In genomic region chr3:140358696-140359095, GRCh38 we compare ENCODE assay signal across 29 cellular contexts.
"Had no signal": no experiment of that assay in that cellular context is flagged by ENCODE, and none has a peak within 500 bp of the region (broad histone marks: within the 10 kb centered on the region; RNA-seq: fewer than 3 reads in every experiment).

No MANE protein-coding gene starts in this region.

- H3K27ac Mint-ChIP-seq: activated naive CD4-positive, alpha-beta T cell treated with anti-CD3 and anti-CD28 coated beads, Interleukin-2, amount 50 U/mL, for 24 hours; dendritic cell treated with granulocyte-macrophage colony-stimulating factor and Interleukin-4, amounts not matched to agents 40 ng/mL and 50 ng/mL, for 4 days; mesothelial cell of epicardium; naive B cell; nephron progenitor cell; stimulated activated memory B cell treated with anti-CD40 and anti-IgM and Interleukin-4, amounts not matched to agents 10 μg/mL and 1 μg/mL and 100 μg/mL, for 72 hours; T-helper 1 cell treated with Interleukin-12 subunit alpha and Interleukin-12 subunit beta and Interleukin-4 antibody, amounts not matched to agents 30 μg/mL and 1 μg/mL, for 36 hours had no signal

- H3K36me3 Mint-ChIP-seq: activated naive CD4-positive, alpha-beta T cell treated with anti-CD3 and anti-CD28 coated beads, Interleukin-2, amount 50 U/mL, for 24 hours; naive B cell; stimulated activated memory B cell treated with anti-CD40 and anti-IgM and Interleukin-4, amounts not matched to agents 10 μg/mL and 1 μg/mL and 100 μg/mL, for 72 hours had no signal

- H3K27ac ChIP-seq: breast epithelium, esophagus squamous epithelium, heart right ventricle, pancreas, prostate gland, stomach, tibial artery, VCaP had no signal

- H3K27me3 ChIP-seq: breast epithelium, heart right ventricle, pancreas, stomach, tibial artery had no signal

- H3K9me3 Mint-ChIP-seq: activated naive CD4-positive, alpha-beta T cell treated with anti-CD3 and anti-CD28 coated beads, Interleukin-2, amount 50 U/mL, for 24 hours; central memory CD8-positive, alpha-beta T cell; dendritic cell treated with granulocyte-macrophage colony-stimulating factor and Interleukin-4, amounts not matched to agents 40 ng/mL and 50 ng/mL, for 4 days; stimulated activated memory B cell treated with anti-CD40 and anti-IgM and Interleukin-4, amounts not matched to agents 10 μg/mL and 1 μg/mL and 100 μg/mL, for 72 hours; T-helper 1 cell treated with Interleukin-12 subunit alpha and Interleukin-12 subunit beta and Interleukin-4 antibody, amounts not matched to agents 30 μg/mL and 1 μg/mL, for 36 hours had no signal

- DNase-seq: activated CD4-positive, alpha-beta T cell treated with anti-CD3 and anti-CD28 coated beads for 4 hours; activated CD4-positive, alpha-beta T cell treated with anti-CD3 and anti-CD28 coated beads, Interleukin-2, amount 50 U/mL, for 48 hours; activated CD8-positive, alpha-beta memory T cell treated with anti-CD3 and anti-CD28 coated beads for 24 hours; activated effector memory CD4-positive, alpha-beta T cell treated with anti-CD3 and anti-CD28 coated beads, Interleukin-2, amount 50 U/mL, for 16 hours; esophagus squamous epithelium; foreskin melanocyte; heart right ventricle; left cardiac atrium; naive B cell; nephron progenitor cell; nucleus accumbens; pancreas; stimulated activated CD4-positive, alpha-beta T cell treated with anti-CD3 and anti-CD28 coated beads, Interleukin-1b, Interleukin-23, amount 100 ng/mL, for 48 hours; stimulated activated CD4-positive, alpha-beta T cell treated with anti-CD3 and anti-CD28 coated beads, Interleukin-4, amount 100 ng/mL, for 4 hours; stimulated activated CD8-positive, alpha-beta memory T cell treated with anti-CD3 and anti-CD28 coated beads, Interleukin-4, amount 100 ng/mL, for 48 hours; stomach; SW 1271; T-helper 9 cell; tibial artery had no signal

- H3K36me3 ChIP-seq: breast epithelium, esophagus squamous epithelium, heart right ventricle, pancreas, prostate gland, stomach, tibial artery had no signal

- H3K4me3 ChIP-seq: breast epithelium, esophagus squamous epithelium, heart right ventricle, pancreas, prostate gland, smooth muscle cell, stomach, tibial artery had no signal

- H3K4me1 Mint-ChIP-seq: activated naive CD4-positive, alpha-beta T cell treated with anti-CD3 and anti-CD28 coated beads, Interleukin-2, amount 50 U/mL, for 24 hours; central memory CD8-positive, alpha-beta T cell; mesothelial cell of epicardium; naive B cell; stimulated activated memory B cell treated with anti-CD40 and anti-IgM and Interleukin-4, amounts not matched to agents 10 μg/mL and 1 μg/mL and 100 μg/mL, for 72 hours had no signal

- H3K4me1 ChIP-seq: breast epithelium, esophagus squamous epithelium, pancreas, prostate gland, stomach, tibial artery had no signal

- H3K9me3 ChIP-seq: breast epithelium, esophagus squamous epithelium, heart right ventricle, pancreas, prostate gland, stomach, tibial artery had no signal

- H3K4me3 Mint-ChIP-seq: activated naive CD4-positive, alpha-beta T cell treated with anti-CD3 and anti-CD28 coated beads, Interleukin-2, amount 50 U/mL, for 24 hours; central memory CD8-positive, alpha-beta T cell; dendritic cell treated with granulocyte-macrophage colony-stimulating factor and Interleukin-4, amounts not matched to agents 40 ng/mL and 50 ng/mL, for 4 days; mesothelial cell of epicardium; naive B cell; nephron progenitor cell; stimulated activated memory B cell treated with anti-CD40 and anti-IgM and Interleukin-4, amounts not matched to agents 10 μg/mL and 1 μg/mL and 100 μg/mL, for 72 hours; T-helper 1 cell treated with Interleukin-12 subunit alpha and Interleukin-12 subunit beta and Interleukin-4 antibody, amounts not matched to agents 30 μg/mL and 1 μg/mL, for 36 hours had no signal
